Comparison of ENCODE assay signal across 11 cellular contexts in the genomic region with DNA sequence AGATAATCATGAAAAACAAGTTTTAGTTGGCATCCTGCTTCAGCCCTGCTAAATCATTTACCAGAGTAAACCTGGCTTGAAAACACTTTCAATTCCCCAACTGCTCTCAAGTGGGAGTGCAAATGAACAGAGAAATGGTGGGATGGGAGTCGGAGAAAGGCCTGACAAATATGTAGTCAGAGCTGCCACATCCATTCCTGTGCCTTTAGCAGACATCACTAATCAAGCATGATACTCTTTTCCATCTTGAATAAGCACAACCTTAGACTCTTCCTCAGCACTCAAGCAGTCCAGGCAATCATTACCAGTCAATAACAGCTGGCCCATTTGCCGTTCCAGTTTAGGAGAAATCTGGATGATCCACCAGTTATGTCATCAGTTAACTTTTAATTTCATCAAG.
DNase-seq lines count a peak whose midpoint lies in the region; ATAC-seq, FAIRE-seq and TF ChIP-seq lines count a peak whose summit lies in the region.
"Had no signal": no experiment of that assay in that cellular context is flagged by ENCODE, and none has a peak within 500 bp of the region (broad histone marks: within the 10 kb centered on the region; RNA-seq: fewer than 3 reads in every experiment).

No MANE protein-coding gene starts in this region.

- peaks cover 26% of the 10 kb centered on the region for H3K36me3 Mint-ChIP-seq in stimulated activated effector memory CD8-positive, alpha-beta T cell treated with anti-CD3 and anti-CD28 coated beads, Interleukin-12 subunit alpha, Interleukin-12 subunit beta, amount 100 ng/mL, for 72 hours

- H4K20me1 ChIP-seq in OCI-LY7 (ENCODE audit: insufficient read depth, low read length): no peaks in the 10 kb centered on the region

- peak overlapping the region; percentile 68 for H3K4me2 ChIP-seq in OCI-LY7 (ENCODE audit: low read length)

- peak overlapping the region; percentile 27; the same call in 1 of the 2 replicates for H2AFZ ChIP-seq in OCI-LY7 (ENCODE audit: low read length)

- no peak for FAIRE-seq in D721Med (lab: Jason Lieb, UNC)

- H3K36me3 ChIP-seq in OCI-LY7 (ENCODE audit: insufficient read depth, low read length): no peaks in the 10 kb centered on the region
- peaks cover 4% of the 10 kb centered on the region for H3K36me3 ChIP-seq in effector memory CD4-positive, alpha-beta T cell (ENCODE audit: control insufficient read depth, insufficient read depth, low read length)

- H3K4me3 Mint-ChIP-seq in stimulated activated effector memory CD8-positive, alpha-beta T cell treated with anti-CD3 and anti-CD28 coated beads, Interleukin-12 subunit alpha, Interleukin-12 subunit beta, amount 100 ng/mL, for 72 hours: peak overlapping the region; percentile 62

- no TSS peak for BruUV-seq in OCI-LY7 (replicated peaks; lab: Mats Ljungman, UMichigan)

- peak; percentile 26 for ATAC-seq in GM18907 (IDR thresholded peaks at IDR 0.05; ENCODE audit: unreplicated experiment)
- no peak for ATAC-seq in stimulated activated effector memory CD8-positive, alpha-beta T cell treated with anti-CD3 and anti-CD28 coated beads, Interleukin-12 subunit alpha, Interleukin-12 subunit beta, amount 100 ng/mL, for 72 hours
- no peak for ATAC-seq in HG03039 (IDR thresholded peaks at IDR 0.05; ENCODE audit: unreplicated experiment)
- no peak for ATAC-seq in left ventricle myocardium superior

- POLR2A ChIA-PET in OCI-LY7 (lab: Charles Lee): interaction anchor here (0.7 to 4.9 kb wide), 17 partner anchors 12 to 1033 kb away, joined by 3 to 79 read pairs (median 4); partner anchors contain the start of gene ANKRD44

- H3K9me3 Mint-ChIP-seq in stimulated activated effector memory CD8-positive, alpha-beta T cell treated with anti-CD3 and anti-CD28 coated beads, Interleukin-12 subunit alpha, Interleukin-12 subunit beta, amount 100 ng/mL, for 72 hours: no peaks in the 10 kb centered on the region

- DNase-seq in OCI-LY7 (ENCODE audit: low spot score): peak; percentile 45
- DNase-seq in effector memory CD4-positive, alpha-beta T cell: no peak
- no peak for DNase-seq in stimulated activated effector memory CD8-positive, alpha-beta T cell treated with anti-CD3 and anti-CD28 coated beads, Interleukin-12 subunit alpha, Interleukin-12 subunit beta, amount 100 ng/mL, for 72 hours (ENCODE audit: low spot score in 2 of 2)
- DNase-seq in D721Med (ENCODE audit: insufficient read length, low spot score): no peak
- DNase-seq in left ventricle myocardium superior: no peak
- DNase-seq: NCI-H187 treated with DMSO at 0.1 percent for 48 hours had no signal

- H3K4me1 Mint-ChIP-seq in stimulated activated effector memory CD8-positive, alpha-beta T cell treated with anti-CD3 and anti-CD28 coated beads, Interleukin-12 subunit alpha, Interleukin-12 subunit beta, amount 100 ng/mL, for 72 hours: peaks cover 87% of the 10 kb centered on the region

- TF ChIP-seq CTCF in OCI-LY7 (conservative IDR thresholded peaks at IDR 0.05; ENCODE audit: low read length): no peak
- TF ChIP-seq CTCF in D721Med (IDR thresholded peaks at IDR 0.05; ENCODE audit: insufficient read depth, missing control alignments): no peak

- peak overlapping the region; percentile 96 for H3K27ac ChIP-seq in OCI-LY7 (ENCODE audit: low read depth, low read length, poor library complexity, severe bottlenecking)
- peak overlapping the region; percentile 69 for H3K27ac ChIP-seq in effector memory CD4-positive, alpha-beta T cell (ENCODE audit: insufficient read depth, low read length, poor library complexity, severe bottlenecking)
- H3K27ac ChIP-seq: epithelial cell of prostate, HL-60 had no signal

- CTCF ChIA-PET in OCI-LY7 (lab: Charles Lee; ENCODE audit: unreplicated experiment): interaction anchor here (1.0 to 1.5 kb wide), 4 partner anchors 17 to 102 kb away, joined by 3 to 5 read pairs (median 4); no protein-coding TSS in a partner anchor

- peaks cover 78% of the 10 kb centered on the region for H3K79me2 ChIP-seq in OCI-LY7 (ENCODE audit: insufficient read depth, low read depth, low read length)

- H3K9me3 ChIP-seq in OCI-LY7 (ENCODE audit: low read length): no peaks in the 10 kb centered on the region
- H3K9me3 ChIP-seq in effector memory CD4-positive, alpha-beta T cell (ENCODE audit: control insufficient read depth, low read length): no peaks in the 10 kb centered on the region

- intact Hi-C loops in OCI-LY7 (cut with micrococcal nuclease; ENCODE audit: unreplicated experiment): loop anchor here (1.0 to 5.0 kb wide), 3 partner anchors 10 to 308 kb away; partner anchors contain the start of gene MOB4
- intact Hi-C loops in left ventricle myocardium superior (cut with micrococcal nuclease): no loop called here

- no peaks in the 10 kb centered on the region for H3K9me2 ChIP-seq in OCI-LY7 (ENCODE audit: insufficient read depth, low read length)

- H3K4me3 ChIP-seq in OCI-LY7 (ENCODE audit: low read depth, low read length, poor library complexity, severe bottlenecking): peak overlapping the region; percentile 45
- peak overlapping the region; percentile 10 for H3K4me3 ChIP-seq in effector memory CD4-positive, alpha-beta T cell (ENCODE audit: insufficient read depth, low read depth, low read length, poor library complexity, severe bottlenecking)
- H3K4me3 ChIP-seq: skin epidermis had no signal

- H3K27ac Mint-ChIP-seq in stimulated activated effector memory CD8-positive, alpha-beta T cell treated with anti-CD3 and anti-CD28 coated beads, Interleukin-12 subunit alpha, Interleukin-12 subunit beta, amount 100 ng/mL, for 72 hours: peak overlapping the region; percentile 95

- H3K4me1 ChIP-seq in OCI-LY7 (ENCODE audit: insufficient read depth, low read length, poor library complexity, severe bottlenecking): peaks cover 98% of the 10 kb centered on the region
- H3K4me1 ChIP-seq in effector memory CD4-positive, alpha-beta T cell (ENCODE audit: control insufficient read depth, insufficient read depth, low read length, poor library complexity, severe bottlenecking): peaks cover 92% of the 10 kb centered on the region

- no peaks in the 10 kb centered on the region for H3K27me3 ChIP-seq in effector memory CD4-positive, alpha-beta T cell (replicated peaks; ENCODE audit: control insufficient read depth, insufficient read depth, low read length, poor library complexity, severe bottlenecking)
